Comparison of ENCODE assay signal across 32 cellular contexts in the genomic region with DNA sequence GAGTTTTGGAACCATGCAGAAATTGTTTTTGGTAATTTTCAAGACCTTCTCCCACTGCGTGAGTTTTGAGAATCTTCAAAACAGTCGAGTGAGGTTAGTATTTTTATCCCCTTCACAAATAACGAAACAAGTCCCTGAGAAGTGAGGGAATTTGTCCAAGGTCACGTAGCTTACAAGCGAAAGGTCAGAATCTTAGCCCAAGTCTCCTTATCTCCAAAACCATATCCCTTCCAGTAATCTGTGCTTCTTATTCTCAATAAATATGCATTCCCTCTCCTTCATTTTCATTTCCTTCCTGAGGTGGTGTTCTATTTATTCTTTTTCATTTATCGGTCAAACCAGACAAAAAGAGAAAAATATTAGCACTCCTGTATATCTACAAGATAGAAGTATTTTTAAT.
"Had no signal": no experiment of that assay in that cellular context is flagged by ENCODE, and none has a peak within 500 bp of the region (broad histone marks: within the 10 kb centered on the region; RNA-seq: fewer than 3 reads in every experiment).

No MANE protein-coding gene starts in this region.

- H3K27me3 ChIP-seq: ascending aorta, esophagus squamous epithelium, left lung, stomach, thyroid gland, upper lobe of right lung had no signal

- H3K4me1 ChIP-seq: esophagus squamous epithelium, parathyroid adenoma, psoas muscle, thyroid gland, upper lobe of right lung had no signal

- H3K4me3 Mint-ChIP-seq: activated CD4-positive, alpha-beta memory T cell treated with anti-CD3 and anti-CD28 coated beads for 36 hours; activated CD4-positive, alpha-beta T cell treated with anti-CD3 and anti-CD28 coated beads, Interleukin-2, amount 10 ng/mL, durations not matched to agents 24 days and 14 days; activated naive CD4-positive, alpha-beta T cell treated with anti-CD3 and anti-CD28 coated beads for 36 hours; activated naive CD8-positive, alpha-beta T cell treated with anti-CD3 and anti-CD28 coated beads for 36 hours; activated T-helper 1 cell treated with anti-CD3 and anti-CD28 coated beads, Interleukin-12 subunit alpha, Interleukin-12 subunit beta, Interleukin-2, Interleukin-4 antibody, amounts not matched to agents 30 ng/mL and 10 ng/mL and 1 ng/mL, durations not matched to agents 14 hours and 24 hours and 36 hours; dendritic cell treated with granulocyte-macrophage colony-stimulating factor and Interleukin-4, amounts not matched to agents 40 ng/mL and 50 ng/mL, for 4 days; mesothelial cell of epicardium; naive B cell; stimulated activated memory B cell treated with anti-CD40 and anti-IgM and Interleukin-4, amounts not matched to agents 10 μg/mL and 1 μg/mL and 100 μg/mL, for 72 hours had no signal

- H3K79me2 ChIP-seq: parathyroid adenoma had no signal

- H3K9me3 ChIP-seq: ascending aorta, esophagus squamous epithelium, psoas muscle, thyroid gland, upper lobe of right lung had no signal

- H3K27ac Mint-ChIP-seq: activated CD4-positive, alpha-beta memory T cell treated with anti-CD3 and anti-CD28 coated beads for 36 hours; activated CD4-positive, alpha-beta T cell treated with anti-CD3 and anti-CD28 coated beads, Interleukin-2, amount 10 ng/mL, durations not matched to agents 24 days and 14 days; activated naive CD4-positive, alpha-beta T cell treated with anti-CD3 and anti-CD28 coated beads for 36 hours; activated naive CD8-positive, alpha-beta T cell treated with anti-CD3 and anti-CD28 coated beads for 36 hours; activated T-helper 1 cell treated with anti-CD3 and anti-CD28 coated beads, Interleukin-12 subunit alpha, Interleukin-12 subunit beta, Interleukin-2, Interleukin-4 antibody, amounts not matched to agents 30 ng/mL and 10 ng/mL and 1 ng/mL, durations not matched to agents 14 hours and 24 hours and 36 hours; dendritic cell treated with granulocyte-macrophage colony-stimulating factor and Interleukin-4, amounts not matched to agents 40 ng/mL and 50 ng/mL, for 4 days; mesothelial cell of epicardium; naive B cell; stimulated activated memory B cell treated with anti-CD40 and anti-IgM and Interleukin-4, amounts not matched to agents 10 μg/mL and 1 μg/mL and 100 μg/mL, for 72 hours had no signal

- DNase-seq: activated CD4-positive, alpha-beta memory T cell treated with anti-CD3 and anti-CD28 coated beads for 36 hours; activated CD4-positive, alpha-beta T cell treated with anti-CD3 and anti-CD28 coated beads, Interleukin-2, amount 10 ng/mL, durations not matched to agents 24 days and 14 days; activated CD4-positive, CD25-positive, alpha-beta regulatory T cell treated with anti-CD3 and anti-CD28 coated beads, Interleukin-2, amount 50 U/mL, for 72 hours; activated CD8-positive, alpha-beta memory T cell treated with anti-CD3 and anti-CD28 coated beads, Interleukin-2, amount 50 U/mL, for 4 hours; activated effector memory CD4-positive, alpha-beta T cell treated with anti-CD3 and anti-CD28 coated beads, Interleukin-2, amount 50 U/mL, for 16 hours; activated naive CD4-positive, alpha-beta T cell treated with anti-CD3 and anti-CD28 coated beads for 36 hours; activated naive CD8-positive, alpha-beta T cell treated with anti-CD3 and anti-CD28 coated beads for 36 hours; activated T-cell treated with anti-CD3 and anti-CD28 coated beads, Interleukin-2, amount 50 U/mL, for 1 hour; central memory CD4-positive, alpha-beta T cell; effector CD4-positive, alpha-beta T cell; esophagus squamous epithelium; hypothalamus; kidney glomerular epithelial cell; left lung; mammary epithelial cell; naive B cell; psoas muscle; right cardiac atrium; stimulated activated CD4-positive, alpha-beta T cell treated with anti-CD3 and anti-CD28 coated beads, Interleukin-4, amount 100 ng/mL, for 4 hours; stimulated activated CD8-positive, alpha-beta memory T cell treated with anti-CD3 and anti-CD28 coated beads, Interleukin-4, amount 100 ng/mL, for 48 hours; stomach; T-helper 2 cell; thyroid gland; upper lobe of right lung had no signal

- H3K27me3 Mint-ChIP-seq: activated CD4-positive, alpha-beta T cell treated with anti-CD3 and anti-CD28 coated beads, Interleukin-2, amount 10 ng/mL, durations not matched to agents 24 days and 14 days; activated naive CD8-positive, alpha-beta T cell treated with anti-CD3 and anti-CD28 coated beads for 36 hours; stimulated activated memory B cell treated with anti-CD40 and anti-IgM and Interleukin-4, amounts not matched to agents 10 μg/mL and 1 μg/mL and 100 μg/mL, for 72 hours had no signal

- H3K9ac ChIP-seq: parathyroid adenoma had no signal

- H3K4me3 ChIP-seq: ascending aorta, esophagus squamous epithelium, left lung, psoas muscle, stomach, thyroid gland, upper lobe of right lung had no signal

- ATAC-seq: left lung; psoas muscle; stimulated activated memory B cell treated with anti-CD40 and anti-IgM and Interleukin-4, amounts not matched to agents 10 μg/mL and 1 μg/mL and 100 μg/mL, for 72 hours; upper lobe of right lung had no signal

- H3K27ac ChIP-seq: epithelial cell of prostate, esophagus squamous epithelium, parathyroid adenoma, psoas muscle, thyroid gland, upper lobe of right lung had no signal

- H2AFZ ChIP-seq: parathyroid adenoma had no signal

- H3K36me3 Mint-ChIP-seq: activated CD4-positive, alpha-beta memory T cell treated with anti-CD3 and anti-CD28 coated beads for 36 hours; activated naive CD8-positive, alpha-beta T cell treated with anti-CD3 and anti-CD28 coated beads for 36 hours; mesothelial cell of epicardium; naive B cell; stimulated activated memory B cell treated with anti-CD40 and anti-IgM and Interleukin-4, amounts not matched to agents 10 μg/mL and 1 μg/mL and 100 μg/mL, for 72 hours had no signal

- FAIRE-seq: frontal cortex had no signal

- H3K4me1 Mint-ChIP-seq: activated CD4-positive, alpha-beta T cell treated with anti-CD3 and anti-CD28 coated beads, Interleukin-2, amount 10 ng/mL, durations not matched to agents 24 days and 14 days; mesothelial cell of epicardium had no signal

- H3K36me3 ChIP-seq: ascending aorta, esophagus squamous epithelium, left lung, stomach, thyroid gland, upper lobe of right lung had no signal
